ENCODE assay signal across 1 cellular context in genomic region chr9:133331221-133331620, GRCh38.
A peak's percentile ranks its signal among the peaks of the same experiment; 100 is the strongest.
TF ChIP-seq lines count a peak whose summit lies in the region.

No MANE protein-coding gene starts in this region.

TF ChIP-seq in K562, 482 proteins besides CTCF, POLR2A, EP300 and RAD21:
- no peak for TF ChIP-seq USF1 (CRISPR knock-in tag; IDR thresholded peaks at IDR 0.05)
- no peak for TF ChIP-seq FOXP1 (CRISPR knock-in tag; IDR thresholded peaks at IDR 0.05)
- peak; percentile 45; the same call in 1 of the 2 replicates for TF ChIP-seq POLR2G (IDR thresholded peaks at IDR 0.05; ENCODE audit: low read depth, low read length)
